Comparison of ENCODE assay signal across 9 cellular contexts in genomic region chr1:8077120-8077573, GRCh38. TPM values are rescaled to one million over a fixed set of nuclear protein-coding genes. Genes with fewer than 3 reads are reported as not detected.
DNase-seq lines count a peak whose midpoint lies in the region; ATAC-seq, FAIRE-seq and TF ChIP-seq lines count a peak whose summit lies in the region.
"Had no signal": no experiment of that assay in that cellular context is flagged by ENCODE, and none has a peak within 500 bp of the region (broad histone marks: within the 10 kb centered on the region; RNA-seq: fewer than 3 reads in every experiment).

No MANE protein-coding gene starts in this region.

- TF ChIP-seq CTCF in GM12878 (IDR thresholded peaks at IDR 0.05 in 2 of 3, conservative IDR thresholded peaks at IDR 0.05 in 1 of 3; ENCODE audit: control insufficient read depth in 2 of 3, extremely low read depth in 1 of 3, insufficient read depth in 1 of 3, low read depth in 3 of 3, low read length in 3 of 3) (no peak), upper lobe of left lung (IDR thresholded peaks at IDR 0.05) (peak in 1 of 6 experiments; percentile 29)

- in situ Hi-C loops in GM12878 (cut with MboI) = no loop called here

- BruUV-seq in GM12878 (replicated peaks; lab: Mats Ljungman, UMichigan) = no TSS peak

- H3K9ac ChIP-seq in GM12878 (ENCODE audit: control insufficient read depth, insufficient read depth, low read length) = no peak overlapping the region

- POLR2A ChIA-PET in GM12878 (lab: Charles Lee) = interaction anchor here (1.1 kb wide), 1 partner anchor 8 kb away, joined by 3 read pairs; no protein-coding TSS in a partner anchor

- H2AFZ ChIP-seq in GM12878 (ENCODE audit: control insufficient read depth, low read depth, low read length) = no peak overlapping the region

- TF ChIP-seq EP300 in GM12878 (IDR thresholded peaks at IDR 0.05; ENCODE audit: borderline replicate concordance in 1 of 2, control insufficient read depth in 1 of 2, low read depth in 2 of 2, low read length in 2 of 2) (no peak), upper lobe of left lung (IDR thresholded peaks at IDR 0.05) (peak in 2 of 4 donors; percentile 50 to 77)

- ATAC-seq in GM12878 = peak; percentile 49; the same call in 2 of the 3 replicates
- peak; percentile 97 for ATAC-seq in left colon
- ATAC-seq in upper lobe of left lung (ENCODE audit: low FRiP score in 2 of 2) = peak; percentile 94
- ATAC-seq in activated CD4-positive, CD25-positive, alpha-beta regulatory T cell treated with anti-CD3 and anti-CD28 coated beads, Interleukin-2, amount 50 U/mL, for 24 hours = no peak
- ATAC-seq in GM19351 (IDR thresholded peaks at IDR 0.05; ENCODE audit: unreplicated experiment) = no peak
- no peak for ATAC-seq in GM19328 (IDR thresholded peaks at IDR 0.05; ENCODE audit: unreplicated experiment)

- TF ChIP-seq RAD21 in GM12878 (IDR thresholded peaks at IDR 0.05; ENCODE audit: insufficient read depth, low read depth, low read length) = no peak

- no peak overlapping the region for H3K4me2 ChIP-seq in GM12878 (ENCODE audit: control insufficient read depth, insufficient read depth)

- CTCF ChIA-PET in GM12878 (lab: Yijun Ruan, JAX) = no interaction called here

- TF ChIP-seq POLR2A in GM12878 (IDR thresholded peaks at IDR 0.05; ENCODE audit: low read depth, low read length) = no peak
- TF ChIP-seq POLR2A in upper lobe of left lung (IDR thresholded peaks at IDR 0.05) = no peak

- H3K27me3 ChIP-seq in GM12878 (replicated peaks in 1 of 2; ENCODE audit: control insufficient read depth in 2 of 2, insufficient read depth in 2 of 2, low read length in 1 of 2) = no peaks in the 10 kb centered on the region
- H3K27me3 ChIP-seq in upper lobe of left lung = no peaks in the 10 kb centered on the region

- H3K4me3 ChIP-seq in GM12878 = no peak overlapping the region
- H3K4me3 ChIP-seq in upper lobe of left lung = no peak overlapping the region

- intact Hi-C loops in GM12878 (cut with micrococcal nuclease; ENCODE audit: unreplicated experiment) = no loop called here
- intact Hi-C loops in left colon (cut with DNase I, micrococcal nuclease) = no loop called here

- no peaks in the 10 kb centered on the region for H3K79me2 ChIP-seq in GM12878 (ENCODE audit: control insufficient read depth, insufficient read depth, low read length)

- H4K20me1 ChIP-seq in GM12878 (ENCODE audit: control insufficient read depth, insufficient read depth) = no peaks in the 10 kb centered on the region

- WGBS in GM12878 (ENCODE audit: insufficient coverage, insufficient replicate concordance, low lambda C conversion rate, missing lambda C conversion rate) = 60% methylated on average over 8 of the region's 8 CpGs
- WGBS in upper lobe of left lung, 2 donors = 52 to 72% methylated on average over 8 of the region's 8 CpGs

- no peak for FAIRE-seq in GM12878 (lab: Jason Lieb, UNC)
- FAIRE-seq: A204.1 had no signal

- H3K27ac ChIP-seq in GM12878 (ENCODE audit: control insufficient read depth, insufficient read depth) (no peak overlapping the region), upper lobe of left lung (peak overlapping the region; percentile 17 to 73 (median 71))

- H3K36me3 ChIP-seq in GM12878 (ENCODE audit: control insufficient read depth in 2 of 2, insufficient read depth in 2 of 2, low read length in 1 of 2) (no peaks in the 10 kb centered on the region), upper lobe of left lung (no peaks in the 10 kb centered on the region)

- H3K9me3 ChIP-seq in GM12878 (replicated peaks; ENCODE audit: control insufficient read depth, insufficient read depth, low read length) (no peaks in the 10 kb centered on the region), upper lobe of left lung (no peaks in the 10 kb centered on the region)

- DNase-seq in DMS 273 (lab: John Stamatoyannopoulos, UW; ENCODE audit: unreplicated experiment) (peak; percentile 15), DMS 273 treated with DMSO at 0.1 percent for 48 hours (lab: John Stamatoyannopoulos, UW) (no peak), GM12878 (ENCODE audit: low read depth, low spot score) (no peak), left colon (peak; percentile 38 to 78), upper lobe of left lung (peak in 1 of 2 donors; percentile 91)

- SMC1A ChIA-PET in GM12878 (lab: Charles Lee; ENCODE audit: uncharacterized antibody, unreplicated experiment) = no interaction called here

- H3K4me1 ChIP-seq in GM12878 (ENCODE audit: control insufficient read depth, insufficient read depth, low read length) = no peaks in the 10 kb centered on the region
- H3K4me1 ChIP-seq in upper lobe of left lung = peaks cover 10 to 22% (median 13%) of the 10 kb centered on the region in 4 donors

- RAD21 ChIA-PET in GM12878 (lab: Charles Lee; ENCODE audit: unreplicated experiment) = no interaction called here

TF ChIP-seq in GM12878, 131 proteins besides CTCF, POLR2A, EP300 and RAD21:
- peak; percentile 21; the same call in 1 of the 2 replicates for TF ChIP-seq TCF12 (IDR thresholded peaks at IDR 0.05; ENCODE audit: low read depth, low read length)
- TF ChIP-seq PBX3 (IDR thresholded peaks at IDR 0.05; ENCODE audit: insufficient replicate concordance, low read depth, low read length) = no peak
- no peak for TF ChIP-seq RFX5 (IDR thresholded peaks at IDR 0.05; ENCODE audit: low read depth, low read length)
- no peak for TF ChIP-seq NBN (IDR thresholded peaks at IDR 0.05)
- no peak for TF ChIP-seq TCF3 (IDR thresholded peaks at IDR 0.05; ENCODE audit: borderline replicate concordance, insufficient read depth, low read depth, low read length)

RNA-seq across cellular contexts. Expression of gene ERRFI1, which starts 51.0 kb away (rescaled TPM):
- 0.71 and 0.98 TPM in 2 replicates for total RNA-seq in GM12878 (2013; cell fraction: nucleolus; rRNA removed)
- 3.8 and 4.4 TPM in 2 replicates for total RNA-seq in GM12878 (2014; rRNA removed)
- 4.1 TPM in 2 replicates for total RNA-seq in GM12878 (2014; rRNA removed; fragmentation: Illumina TruSeq; extraction: Trizol)
- total RNA-seq in GM12878 (2021) = 4.6 and 6.5 TPM in 2 replicates
- polyA plus RNA-seq in GM12878 (2011; ENCODE audit: low read depth) = 2.0 TPM
- polyA plus RNA-seq in GM12878 (2011; rRNA removed) = 0.73 and 0.90 TPM in 2 replicates
- 0.49 and 0.53 TPM in 2 replicates for polyA plus RNA-seq in GM12878 (2011; cell fraction: cytosol; rRNA removed)
- 0.67 and 0.69 TPM in 2 replicates for polyA plus RNA-seq in GM12878 (2011; cell fraction: nucleus; rRNA removed)
- polyA plus RNA-seq in GM12878 (2012) = 2.3 and 2.4 TPM in 2 replicates
- polyA plus RNA-seq in GM12878 (2014; fragmentation: Illumina TruSeq; extraction: Trizol) = 5.9 and 6.9 TPM in 2 replicates
- polyA plus RNA-seq in GM12878 (2014; fragmentation: Nextera tagmentation; extraction: Ambion mirVana) = 1 to 10 TPM; 1.6 to 2.4 TPM
- polyA plus RNA-seq in GM12878 (2014; rRNA removed) = 3.2 and 4.0 TPM in 2 replicates
- polyA plus RNA-seq in GM12878 (2016; fragmentation: Nextera tagmentation; extraction: Ambion mirVana) = 1 to 10 TPM; 2.0 to 2.3 TPM
- polyA minus RNA-seq in GM12878 (2011; rRNA and poly(A)+ RNA removed) = 0.59 and 0.62 TPM in 2 replicates
- 0.80 and 0.94 TPM in 2 replicates for polyA minus RNA-seq in GM12878 (2011; cell fraction: cytosol; rRNA and poly(A)+ RNA removed)
- 0.48 TPM in 2 replicates for polyA minus RNA-seq in GM12878 (2011; cell fraction: nucleus; rRNA and poly(A)+ RNA removed)
- total RNA-seq in left colon = 10 to 100 TPM; 37.2 to 57.8 TPM
- 100 to 1,000 TPM in 1 of 6 donors, 10 to 100 TPM in 5; 30.4 to 164 (median 84.6) TPM for total RNA-seq in upper lobe of left lung

Comparison
In these comparisons a context has a peak if more than half of its experiments do, and no peak if none do; other contexts are left out.
1. DNase-seq: peak in DMS 273 (single experiment) and left colon (2 of 2); none in DMS 273 treated with DMSO at 0.1 percent for 48 hours (single experiment) and GM12878 (single experiment).
2. ATAC-seq: peak in GM12878 (single experiment), left colon (single experiment) and upper lobe of left lung (2 of 2); none in activated CD4-positive, CD25-positive, alpha-beta regulatory T cell treated with anti-CD3 and anti-CD28 coated beads, Interleukin-2, amount 50 U/mL, for 24 hours (0 of 2), GM19351 (single experiment) and GM19328 (single experiment).
3. RNA of gene ERRFI1, which starts 51.0 kb away (total RNA-seq): 30.4 to 164 TPM in upper lobe of left lung and 37.2 to 57.8 TPM in left colon; 0.71 to 6.5 TPM in GM12878; every median in the first group is over 4 times any median in the second.